ENCODE assay signal across 15 cellular contexts in the genomic region with DNA sequence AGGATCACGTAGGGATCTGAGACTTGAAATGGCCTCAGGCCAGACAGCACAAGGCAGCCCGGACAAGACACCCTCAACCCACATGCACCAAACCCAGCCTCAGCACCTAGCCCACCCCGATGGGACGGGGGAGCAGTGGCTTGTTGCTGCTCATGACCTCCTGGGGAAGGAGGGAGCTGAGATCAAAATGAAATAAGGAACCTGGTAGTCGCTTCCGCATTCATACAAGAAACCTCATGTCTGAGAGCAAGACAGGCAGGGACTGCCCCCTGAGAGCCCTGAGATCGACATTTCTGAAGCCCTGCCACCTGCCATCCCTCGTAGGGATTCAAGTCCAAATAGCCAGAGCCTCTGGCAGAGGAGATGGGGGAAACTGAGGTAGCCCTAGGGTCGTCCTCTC. TPM values are rescaled to one million over a fixed set of nuclear protein-coding genes. Genes with fewer than 3 reads are reported as not detected.
DNase-seq lines count a peak whose midpoint lies in the region; ATAC-seq and TF ChIP-seq lines count a peak whose summit lies in the region.
"Had no signal": no experiment of that assay in that cellular context is flagged by ENCODE, and none has a peak within 500 bp of the region (broad histone marks: within the 10 kb centered on the region; RNA-seq: fewer than 3 reads in every experiment).

No MANE protein-coding gene starts in this region.

- no peaks in the 10 kb centered on the region for H3K36me3 ChIP-seq in hepatocyte (replicated peaks; ENCODE audit: insufficient read depth, low read depth)

- H3K4me1 ChIP-seq in hepatocyte (ENCODE audit: insufficient read depth) = no peaks in the 10 kb centered on the region
- H3K4me1 ChIP-seq: SJCRH30 had no signal

- TF ChIP-seq CTCF in hepatocyte (IDR thresholded peaks at IDR 0.05; ENCODE audit: poor library complexity) = no peak

- no peaks in the 10 kb centered on the region for H3K79me2 ChIP-seq in hepatocyte

- H3K4me2 ChIP-seq in hepatocyte = no peak overlapping the region

- H3K27me3 Mint-ChIP-seq in activated T-cell treated with anti-CD3 and anti-CD28 coated beads, Interleukin-2, amount 50 U/mL, for 24 hours = no peaks in the 10 kb centered on the region
- no peaks in the 10 kb centered on the region for H3K27me3 Mint-ChIP-seq in effector memory CD8-positive, alpha-beta T cell
- no peaks in the 10 kb centered on the region for H3K27me3 Mint-ChIP-seq in stimulated activated naive B cell treated with anti-CD40 and anti-IgM and Interleukin-4, amounts not matched to agents 10 μg/mL and 1 μg/mL and 100 μg/mL, for 72 hours

- H3K27ac ChIP-seq in hepatocyte = no peak overlapping the region
- H3K27ac ChIP-seq: SJCRH30 had no signal

- no peak overlapping the region for H3K4me3 ChIP-seq in hepatocyte
- H3K4me3 ChIP-seq: SJCRH30, skin epidermis had no signal

- peaks cover 12% of the 10 kb centered on the region for H3K4me1 Mint-ChIP-seq in activated T-cell treated with anti-CD3 and anti-CD28 coated beads, Interleukin-2, amount 50 U/mL, for 24 hours (ENCODE audit: low read depth)
- H3K4me1 Mint-ChIP-seq in effector memory CD8-positive, alpha-beta T cell (ENCODE audit: low read depth in 2 of 2) = peaks cover 12 to 24% of the 10 kb centered on the region in 2 donors
- H3K4me1 Mint-ChIP-seq in stimulated activated naive B cell treated with anti-CD40 and anti-IgM and Interleukin-4, amounts not matched to agents 10 μg/mL and 1 μg/mL and 100 μg/mL, for 72 hours = peaks cover 25 to 33% of the 10 kb centered on the region in 2 donors

- no peaks in the 10 kb centered on the region for H3K9me3 ChIP-seq in hepatocyte (ENCODE audit: low read depth)
- H3K9me3 ChIP-seq: SJCRH30 had no signal

- peak overlapping the region; percentile 7 for H3K27ac Mint-ChIP-seq in activated T-cell treated with anti-CD3 and anti-CD28 coated beads, Interleukin-2, amount 50 U/mL, for 24 hours
- H3K27ac Mint-ChIP-seq in effector memory CD8-positive, alpha-beta T cell = no peak overlapping the region
- peak overlapping the region; percentile 73 for H3K27ac Mint-ChIP-seq in stimulated activated naive B cell treated with anti-CD40 and anti-IgM and Interleukin-4, amounts not matched to agents 10 μg/mL and 1 μg/mL and 100 μg/mL, for 72 hours
- H3K27ac Mint-ChIP-seq: WTC11 had no signal

- H3K9me3 Mint-ChIP-seq in activated T-cell treated with anti-CD3 and anti-CD28 coated beads, Interleukin-2, amount 50 U/mL, for 24 hours = no peaks in the 10 kb centered on the region
- no peaks in the 10 kb centered on the region for H3K9me3 Mint-ChIP-seq in effector memory CD8-positive, alpha-beta T cell
- H3K9me3 Mint-ChIP-seq in stimulated activated naive B cell treated with anti-CD40 and anti-IgM and Interleukin-4, amounts not matched to agents 10 μg/mL and 1 μg/mL and 100 μg/mL, for 72 hours = no peaks in the 10 kb centered on the region
- H3K9me3 Mint-ChIP-seq: WTC11 had no signal

- no peaks in the 10 kb centered on the region for H4K20me1 ChIP-seq in hepatocyte (ENCODE audit: insufficient read depth, poor library complexity, severe bottlenecking)

- no peaks in the 10 kb centered on the region for H3K9me2 ChIP-seq in hepatocyte (replicated peaks; ENCODE audit: insufficient read depth)

- WGBS in hepatocyte (ENCODE audit: low lambda C conversion rate, missing lambda C conversion rate) = 88% methylated on average over 9 of the region's 9 CpGs

- no peak overlapping the region for H2AFZ ChIP-seq in hepatocyte

- H3K27me3 ChIP-seq in hepatocyte = no peaks in the 10 kb centered on the region
- H3K27me3 ChIP-seq: SJCRH30 had no signal

- no peak overlapping the region for H3K4me3 Mint-ChIP-seq in activated T-cell treated with anti-CD3 and anti-CD28 coated beads, Interleukin-2, amount 50 U/mL, for 24 hours
- H3K4me3 Mint-ChIP-seq in effector memory CD8-positive, alpha-beta T cell = no peak overlapping the region
- no peak overlapping the region for H3K4me3 Mint-ChIP-seq in stimulated activated naive B cell treated with anti-CD40 and anti-IgM and Interleukin-4, amounts not matched to agents 10 μg/mL and 1 μg/mL and 100 μg/mL, for 72 hours
- H3K4me3 Mint-ChIP-seq: WTC11 had no signal

- peaks cover 30% of the 10 kb centered on the region for H3K36me3 Mint-ChIP-seq in activated T-cell treated with anti-CD3 and anti-CD28 coated beads, Interleukin-2, amount 50 U/mL, for 24 hours (ENCODE audit: low read depth)
- H3K36me3 Mint-ChIP-seq in effector memory CD8-positive, alpha-beta T cell (ENCODE audit: insufficient read depth) = peaks cover 12% of the 10 kb centered on the region
- peaks cover 18 to 24% of the 10 kb centered on the region in 2 donors for H3K36me3 Mint-ChIP-seq in stimulated activated naive B cell treated with anti-CD40 and anti-IgM and Interleukin-4, amounts not matched to agents 10 μg/mL and 1 μg/mL and 100 μg/mL, for 72 hours

- no peak for DNase-seq in activated T-cell treated with anti-CD3 and anti-CD28 coated beads, Interleukin-2, amount 50 U/mL, for 24 hours
- DNase-seq in activated T-cell treated with anti-CD3 and anti-CD28 coated beads for 4 hours = no peak
- peak; percentile 72 for DNase-seq in NAMALWA (ENCODE audit: low spot score)
- no peak for DNase-seq in effector memory CD8-positive, alpha-beta T cell
- DNase-seq in stimulated activated naive B cell treated with anti-CD40 and anti-IgM and Interleukin-4, amounts not matched to agents 10 μg/mL and 1 μg/mL and 100 μg/mL, for 72 hours = peak; percentile 55
- DNase-seq in NCI-H2107 (lab: John Stamatoyannopoulos, UW) = no peak
- no peak for DNase-seq in ecto neural progenitor cell (ENCODE audit: low spot score)
- no peak for DNase-seq in hepatocyte (ENCODE audit: low spot score)
- DNase-seq: central memory CD4-positive, alpha-beta T cell; left ventricle myocardium superior; NCI-H187; nucleus accumbens; SJCRH30 had no signal

- peak; percentile 35 for ATAC-seq in effector memory CD8-positive, alpha-beta T cell (replicated peaks)
- peak; percentile 87 to 89 for ATAC-seq in stimulated activated naive B cell treated with anti-CD40 and anti-IgM and Interleukin-4, amounts not matched to agents 10 μg/mL and 1 μg/mL and 100 μg/mL, for 72 hours (replicated peaks)
- ATAC-seq: left ventricle myocardium superior, WTC11 had no signal

RNA-seq across cellular contexts. Expression of gene CEP131, which starts 5.7 kb away (rescaled TPM):
- 7.3 and 8.8 TPM in 2 replicates for total RNA-seq in hepatocyte
- 10.1 and 14.7 TPM in 2 replicates for polyA plus RNA-seq in hepatocyte

RNA-seq across cellular contexts. Expression of gene TEPSIN, which starts 10.4 kb away (rescaled TPM):
- total RNA-seq in hepatocyte = 13.7 and 34.1 TPM in 2 replicates
- polyA plus RNA-seq in hepatocyte = 44.3 and 59.2 TPM in 2 replicates

RNA-seq across cellular contexts. Expression of gene NDUFAF8, which starts 10.7 kb away (rescaled TPM):
- total RNA-seq in hepatocyte = 22.0 and 25.8 TPM in 2 replicates
- polyA plus RNA-seq in hepatocyte = 99.8 and 106 TPM in 2 replicates

Comparison
In these comparisons a context has a peak if more than half of its experiments do, and no peak if none do; other contexts are left out.
1. DNase-seq: peak in NAMALWA (single experiment) and stimulated activated naive B cell treated with anti-CD40 and anti-IgM and Interleukin-4, amounts not matched to agents 10 μg/mL and 1 μg/mL and 100 μg/mL, for 72 hours (single experiment); none in activated T-cell treated with anti-CD3 and anti-CD28 coated beads, Interleukin-2, amount 50 U/mL, for 24 hours (single experiment), activated T-cell treated with anti-CD3 and anti-CD28 coated beads for 4 hours (single experiment), effector memory CD8-positive, alpha-beta T cell (0 of 3), NCI-H2107 (single experiment), ecto neural progenitor cell (single experiment) and hepatocyte (single experiment).
2. H3K27ac Mint-ChIP-seq: peak in activated T-cell treated with anti-CD3 and anti-CD28 coated beads, Interleukin-2, amount 50 U/mL, for 24 hours (single experiment) and stimulated activated naive B cell treated with anti-CD40 and anti-IgM and Interleukin-4, amounts not matched to agents 10 μg/mL and 1 μg/mL and 100 μg/mL, for 72 hours (single experiment); none in effector memory CD8-positive, alpha-beta T cell (0 of 2).